ENCODE assay signal across 1 cellular context in the genomic region with DNA sequence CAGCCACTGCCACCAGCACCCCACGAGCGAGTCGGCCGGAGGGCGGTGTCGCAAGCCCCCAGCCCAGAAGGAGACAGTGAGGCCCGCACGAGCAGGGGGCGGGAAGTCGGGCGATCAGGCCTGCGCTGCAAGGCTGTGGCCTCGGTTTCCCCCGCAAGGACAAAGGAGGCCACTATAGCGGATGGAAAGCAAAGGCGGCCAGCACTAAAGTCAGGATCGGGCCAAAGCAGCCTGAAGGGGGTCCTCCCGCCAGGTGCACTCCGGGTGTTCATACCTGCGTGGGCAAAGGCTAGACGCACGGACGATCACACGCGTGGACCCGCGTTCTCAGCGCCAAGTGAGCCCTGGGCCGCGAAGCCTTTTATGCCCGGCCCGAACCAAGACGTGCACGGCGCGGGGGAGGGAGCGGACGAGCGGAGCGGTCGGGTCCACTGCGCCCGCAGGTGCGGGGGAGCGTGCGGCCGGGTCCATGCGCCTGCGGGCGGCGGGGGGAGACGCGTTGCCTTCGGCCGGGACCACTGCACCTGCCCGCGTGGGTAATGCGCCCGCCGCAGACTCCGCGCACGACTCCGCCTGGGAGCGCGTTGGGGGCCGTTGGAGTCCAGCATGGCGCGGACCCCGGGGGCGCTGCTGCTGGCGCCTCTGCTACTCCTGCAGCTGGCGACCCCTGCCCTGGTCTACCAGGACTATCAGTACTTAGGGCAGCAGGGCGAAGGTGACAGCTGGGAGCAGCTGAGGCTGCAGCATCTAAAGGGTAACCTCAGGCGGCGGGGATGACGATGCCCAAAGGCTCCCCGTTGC.
TF ChIP-seq lines count a peak whose summit lies in the region.

TSS of gene PRDX2 (minus strand) at position 335 of the 801 bp plus-strand sequence. CDS start 539 bp downstream, outside the sequence.
TSS of gene THSD8 (plus strand) at position 604 of the 801 bp plus-strand sequence. CDS start at position 607, 3 bp downstream.

TF ChIP-seq in K562, 482 proteins besides CTCF, POLR2A, EP300 and RAD21 (continued from another document and continues in another):
- TF ChIP-seq SIX5 (IDR thresholded peaks at IDR 0.05; ENCODE audit: borderline replicate concordance in 1 of 2, insufficient read depth in 1 of 2, low read depth in 1 of 2, low read length in 2 of 2) = peak; percentile 54 to 68; a peak in 3 of 4 replicates
- TF ChIP-seq MGA (IDR thresholded peaks at IDR 0.05) = peak; percentile 80
- peak; percentile 65; the same call in 1 of the 2 replicates for TF ChIP-seq SAFB (IDR thresholded peaks at IDR 0.05; ENCODE audit: borderline replicate concordance, low read depth, low read length)
- no peak for TF ChIP-seq FOXJ2 (tag; IDR thresholded peaks at IDR 0.05)
- TF ChIP-seq RCOR1 (IDR thresholded peaks at IDR 0.05; ENCODE audit: borderline replicate concordance in 1 of 2, low read depth in 2 of 2, low read length in 2 of 2) = no peak
- TF ChIP-seq ZBTB33 (CRISPR knock-in tag; IDR thresholded peaks at IDR 0.05) = peak; percentile 77
- TF ChIP-seq, protein P1, sequence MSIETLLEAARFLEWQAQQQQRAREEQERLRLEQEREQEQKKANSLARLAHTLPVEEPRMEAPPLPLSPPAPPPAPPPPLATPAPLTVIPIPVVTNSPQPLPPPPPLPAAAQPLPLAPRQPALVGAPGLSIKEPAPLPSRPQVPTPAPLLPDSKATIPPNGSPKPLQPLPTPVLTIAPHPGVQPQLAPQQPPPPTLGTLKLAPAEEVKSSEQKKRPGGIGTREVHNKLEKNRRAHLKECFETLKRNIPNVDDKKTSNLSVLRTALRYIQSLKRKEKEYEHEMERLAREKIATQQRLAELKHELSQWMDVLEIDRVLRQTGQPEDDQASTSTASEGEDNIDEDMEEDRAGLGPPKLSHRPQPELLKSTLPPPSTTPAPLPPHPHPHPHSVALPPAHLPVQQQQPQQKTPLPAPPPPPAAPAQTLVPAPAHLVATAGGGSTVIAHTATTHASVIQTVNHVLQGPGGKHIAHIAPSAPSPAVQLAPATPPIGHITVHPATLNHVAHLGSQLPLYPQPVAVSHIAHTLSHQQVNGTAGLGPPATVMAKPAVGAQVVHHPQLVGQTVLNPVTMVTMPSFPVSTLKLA (conservative IDR thresholded peaks at IDR 0.05) = peak; percentile 58 to 85
- TF ChIP-seq HIVEP1 (CRISPR knock-in tag; IDR thresholded peaks at IDR 0.05) = no peak
- TF ChIP-seq ZNF174 (CRISPR knock-in tag; IDR thresholded peaks at IDR 0.05) = no peak
- peak; percentile 68 for TF ChIP-seq ESRRA (IDR thresholded peaks at IDR 0.05; ENCODE audit: borderline replicate concordance, low read depth)
- TF ChIP-seq, protein P2, sequence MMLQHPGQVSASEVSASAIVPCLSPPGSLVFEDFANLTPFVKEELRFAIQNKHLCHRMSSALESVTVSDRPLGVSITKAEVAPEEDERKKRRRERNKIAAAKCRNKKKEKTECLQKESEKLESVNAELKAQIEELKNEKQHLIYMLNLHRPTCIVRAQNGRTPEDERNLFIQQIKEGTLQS (IDR thresholded peaks at IDR 0.05) = no peak
- TF ChIP-seq, protein P2 (CRISPR knock-in tag; conservative IDR thresholded peaks at IDR 0.05) = 0 out of 2 replicates have a peak, but pooled peaks have one; percentile 14
- TF ChIP-seq TBP (optimal IDR thresholded peaks at IDR 0.05; ENCODE audit: low read depth, low read length) = peak; percentile 95
- TF ChIP-seq RBBP5 (IDR thresholded peaks at IDR 0.05; ENCODE audit: borderline replicate concordance, insufficient read depth, low read length, poor library complexity, severe bottlenecking) = peak; percentile 80
- TF ChIP-seq, protein P3, sequence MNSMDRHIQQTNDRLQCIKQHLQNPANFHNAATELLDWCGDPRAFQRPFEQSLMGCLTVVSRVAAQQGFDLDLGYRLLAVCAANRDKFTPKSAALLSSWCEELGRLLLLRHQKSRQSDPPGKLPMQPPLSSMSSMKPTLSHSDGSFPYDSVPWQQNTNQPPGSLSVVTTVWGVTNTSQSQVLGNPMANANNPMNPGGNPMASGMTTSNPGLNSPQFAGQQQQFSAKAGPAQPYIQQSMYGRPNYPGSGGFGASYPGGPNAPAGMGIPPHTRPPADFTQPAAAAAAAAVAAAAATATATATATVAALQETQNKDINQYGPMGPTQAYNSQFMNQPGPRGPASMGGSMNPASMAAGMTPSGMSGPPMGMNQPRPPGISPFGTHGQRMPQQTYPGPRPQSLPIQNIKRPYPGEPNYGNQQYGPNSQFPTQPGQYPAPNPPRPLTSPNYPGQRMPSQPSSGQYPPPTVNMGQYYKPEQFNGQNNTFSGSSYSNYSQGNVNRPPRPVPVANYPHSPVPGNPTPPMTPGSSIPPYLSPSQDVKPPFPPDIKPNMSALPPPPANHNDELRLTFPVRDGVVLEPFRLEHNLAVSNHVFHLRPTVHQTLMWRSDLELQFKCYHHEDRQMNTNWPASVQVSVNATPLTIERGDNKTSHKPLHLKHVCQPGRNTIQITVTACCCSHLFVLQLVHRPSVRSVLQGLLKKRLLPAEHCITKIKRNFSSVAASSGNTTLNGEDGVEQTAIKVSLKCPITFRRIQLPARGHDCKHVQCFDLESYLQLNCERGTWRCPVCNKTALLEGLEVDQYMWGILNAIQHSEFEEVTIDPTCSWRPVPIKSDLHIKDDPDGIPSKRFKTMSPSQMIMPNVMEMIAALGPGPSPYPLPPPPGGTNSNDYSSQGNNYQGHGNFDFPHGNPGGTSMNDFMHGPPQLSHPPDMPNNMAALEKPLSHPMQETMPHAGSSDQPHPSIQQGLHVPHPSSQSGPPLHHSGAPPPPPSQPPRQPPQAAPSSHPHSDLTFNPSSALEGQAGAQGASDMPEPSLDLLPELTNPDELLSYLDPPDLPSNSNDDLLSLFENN (IDR thresholded peaks at IDR 0.05; ENCODE audit: low read depth in 2 of 2, low read length in 2 of 2) = 0 out of 4 replicates have a peak, but pooled peaks of 1 of the 2 experiments have one; percentile 41
- TF ChIP-seq CGGBP1 (CRISPR knock-in tag; IDR thresholded peaks at IDR 0.05) = no peak
- TF ChIP-seq, protein P4, sequence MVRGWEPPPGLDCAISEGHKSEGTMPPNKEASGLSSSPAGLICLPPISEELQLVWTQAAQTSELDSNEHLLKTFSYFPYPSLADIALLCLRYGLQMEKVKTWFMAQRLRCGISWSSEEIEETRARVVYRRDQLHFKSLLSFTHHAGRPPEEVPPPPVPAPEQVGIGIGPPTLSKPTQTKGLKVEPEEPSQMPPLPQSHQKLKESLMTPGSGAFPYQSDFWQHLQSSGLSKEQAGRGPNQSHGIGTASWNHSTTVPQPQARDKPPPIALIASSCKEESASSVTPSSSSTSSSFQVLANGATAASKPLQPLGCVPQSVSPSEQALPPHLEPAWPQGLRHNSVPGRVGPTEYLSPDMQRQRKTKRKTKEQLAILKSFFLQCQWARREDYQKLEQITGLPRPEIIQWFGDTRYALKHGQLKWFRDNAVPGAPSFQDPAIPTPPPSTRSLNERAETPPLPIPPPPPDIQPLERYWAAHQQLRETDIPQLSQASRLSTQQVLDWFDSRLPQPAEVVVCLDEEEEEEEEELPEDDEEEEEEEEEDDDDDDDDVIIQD (CRISPR knock-in tag; IDR thresholded peaks at IDR 0.05) = no peak
- TF ChIP-seq HDAC6 (IDR thresholded peaks at IDR 0.05; ENCODE audit: low read depth, low read length) = no peak
- no peak for TF ChIP-seq RBM34 (IDR thresholded peaks at IDR 0.05; ENCODE audit: borderline replicate concordance, insufficient read depth, low read length)
- no peak for TF ChIP-seq ZFP36 (IDR thresholded peaks at IDR 0.05; ENCODE audit: low read depth, low read length, partially characterized antibody)
- 0 out of 2 replicates have a peak, but pooled peaks have one; percentile 44 for TF ChIP-seq JUNB (CRISPR knock-in tag; conservative IDR thresholded peaks at IDR 0.05)
- TF ChIP-seq RNF2 (IDR thresholded peaks at IDR 0.05) = peak; percentile 83
- TF ChIP-seq GABPB2 (CRISPR knock-in tag; conservative IDR thresholded peaks at IDR 0.05) = no peak
- TF ChIP-seq ZBED1 (IDR thresholded peaks at IDR 0.05) = peak; percentile 45
- TF ChIP-seq CREM (IDR thresholded peaks at IDR 0.05; ENCODE audit: low read depth) = peak; percentile 77; the same call in 1 of the 2 replicates
- TF ChIP-seq ZFX (CRISPR knock-in tag; IDR thresholded peaks at IDR 0.05) = peak; percentile 96
- TF ChIP-seq ZNF431 (CRISPR knock-in tag; IDR thresholded peaks at IDR 0.05) = no peak
- no peak for TF ChIP-seq ETV6 (IDR thresholded peaks at IDR 0.05; ENCODE audit: borderline replicate concordance in 1 of 2, low read depth in 2 of 2, low read length in 1 of 2)
- TF ChIP-seq ETV6 (CRISPR knock-in tag; IDR thresholded peaks at IDR 0.05; ENCODE audit: borderline replicate concordance) = no peak; the same call in 1 of the 2 replicates
- no peak for TF ChIP-seq PYGO2 (tag; IDR thresholded peaks at IDR 0.05)
- 0 out of 2 replicates have a peak, but pooled peaks have one; percentile 36 for TF ChIP-seq GTF2E2 (tag; IDR thresholded peaks at IDR 0.05)
